In genomic region chr12:74317741-74318140, GRCh38 we compare ENCODE assay signal across 17 cellular contexts.
"Had no signal": no experiment of that assay in that cellular context is flagged by ENCODE, and none has a peak within 500 bp of the region (broad histone marks: within the 10 kb centered on the region; RNA-seq: fewer than 3 reads in every experiment).

No MANE protein-coding gene starts in this region.

- H3K4me1 ChIP-seq: esophagus squamous epithelium, neural progenitor cell, parathyroid adenoma, right lobe of liver, thyroid gland, vagina had no signal

- H3K27ac ChIP-seq: coronary artery, esophagus squamous epithelium, neural progenitor cell, parathyroid adenoma, right lobe of liver, thyroid gland, vagina had no signal

- H3K27me3 ChIP-seq: esophagus squamous epithelium, neural progenitor cell, right lobe of liver, thyroid gland, vagina had no signal

- ATAC-seq: effector memory CD8-positive, alpha-beta T cell; natural killer cell; stimulated activated naive CD8-positive, alpha-beta T cell treated with anti-CD3 and anti-CD28 coated beads, Interleukin-15, amount 100 ng/mL, for 72 hours had no signal

- H3K27ac Mint-ChIP-seq: effector memory CD8-positive, alpha-beta T cell; memory B cell; natural killer cell; neural progenitor cell; progenitor cell of endocrine pancreas; stimulated activated naive B cell treated with anti-CD40 and anti-IgM and Interleukin-4, amounts not matched to agents 10 μg/mL and 1 μg/mL and 100 μg/mL, for 72 hours; stimulated activated naive CD8-positive, alpha-beta T cell treated with anti-CD3 and anti-CD28 coated beads, Interleukin-15, amount 100 ng/mL, for 72 hours had no signal

- H3K36me3 ChIP-seq: esophagus squamous epithelium, neural progenitor cell, right lobe of liver, thyroid gland, vagina had no signal

- H3K9me3 Mint-ChIP-seq: effector memory CD8-positive, alpha-beta T cell; memory B cell; natural killer cell; neural progenitor cell had no signal

- H3K36me3 Mint-ChIP-seq: memory B cell; natural killer cell; neural progenitor cell; stimulated activated naive B cell treated with anti-CD40 and anti-IgM and Interleukin-4, amounts not matched to agents 10 μg/mL and 1 μg/mL and 100 μg/mL, for 72 hours had no signal

- H3K9me3 ChIP-seq: esophagus squamous epithelium, right lobe of liver, thyroid gland, vagina had no signal

- H3K4me1 Mint-ChIP-seq: memory B cell; natural killer cell; neural progenitor cell; stimulated activated naive CD8-positive, alpha-beta T cell treated with anti-CD3 and anti-CD28 coated beads, Interleukin-15, amount 100 ng/mL, for 72 hours had no signal

- DNase-seq: effector memory CD8-positive, alpha-beta T cell; esophagus squamous epithelium; natural killer cell; right lobe of liver; small intestine; stimulated activated CD4-positive, alpha-beta T cell treated with anti-CD3 and anti-CD28 coated beads, Interleukin-15, amount 100 ng/mL, for 24 hours; stimulated activated CD4-positive, alpha-beta T cell treated with anti-CD3 and anti-CD28 coated beads, Interleukin-2, amount 100 ng/mL, for 48 hours; stimulated activated naive B cell treated with anti-CD40 and anti-IgM and Interleukin-4, amounts not matched to agents 10 μg/mL and 1 μg/mL and 100 μg/mL, for 72 hours; stimulated activated naive CD8-positive, alpha-beta T cell treated with anti-CD3 and anti-CD28 coated beads, Interleukin-15, amount 100 ng/mL, for 72 hours had no signal

- H3K4me3 ChIP-seq: coronary artery, esophagus squamous epithelium, lung, neural progenitor cell, right lobe of liver, thyroid gland, vagina had no signal

- H3K4me3 Mint-ChIP-seq: effector memory CD8-positive, alpha-beta T cell; memory B cell; natural killer cell; neural progenitor cell; stimulated activated naive B cell treated with anti-CD40 and anti-IgM and Interleukin-4, amounts not matched to agents 10 μg/mL and 1 μg/mL and 100 μg/mL, for 72 hours; stimulated activated naive CD8-positive, alpha-beta T cell treated with anti-CD3 and anti-CD28 coated beads, Interleukin-15, amount 100 ng/mL, for 72 hours had no signal

- H3K27me3 Mint-ChIP-seq: effector memory CD8-positive, alpha-beta T cell; memory B cell; progenitor cell of endocrine pancreas; stimulated activated naive B cell treated with anti-CD40 and anti-IgM and Interleukin-4, amounts not matched to agents 10 μg/mL and 1 μg/mL and 100 μg/mL, for 72 hours; stimulated activated naive CD8-positive, alpha-beta T cell treated with anti-CD3 and anti-CD28 coated beads, Interleukin-15, amount 100 ng/mL, for 72 hours had no signal
